ENCODE assay signal across 11 cellular contexts in genomic region chr1:181430015-181430657, GRCh38.
A peak's percentile ranks its signal among the peaks of the same experiment; 100 is the strongest.
DNase-seq lines count a peak whose midpoint lies in the region; ATAC-seq lines count a peak whose summit lies in the region.
"Had no signal": no experiment of that assay in that cellular context is flagged by ENCODE, and none has a peak within 500 bp of the region (broad histone marks: within the 10 kb centered on the region; RNA-seq: fewer than 3 reads in every experiment).

No MANE protein-coding gene starts in this region.

- peaks cover 0 to 9% of the 10 kb centered on the region in 2 donors for H3K36me3 Mint-ChIP-seq in stimulated activated naive B cell treated with anti-CD40 and anti-IgM and Interleukin-4, amounts not matched to agents 10 μg/mL and 1 μg/mL and 100 μg/mL, for 72 hours
- H3K36me3 Mint-ChIP-seq: activated naive CD4-positive, alpha-beta T cell treated with anti-CD3 and anti-CD28 coated beads, Interleukin-2, amount 50 U/mL, for 72 hours had no signal

- ATAC-seq in GM19452 (IDR thresholded peaks at IDR 0.05; ENCODE audit: unreplicated experiment) (peak; percentile 72), HG03039 (IDR thresholded peaks at IDR 0.05; ENCODE audit: unreplicated experiment) (peak; percentile 51)
- no peak for ATAC-seq in stimulated activated naive B cell treated with anti-CD40 and anti-IgM and Interleukin-4, amounts not matched to agents 10 μg/mL and 1 μg/mL and 100 μg/mL, for 72 hours (replicated peaks)

- H3K9ac ChIP-seq in BLaER1, result no peak overlapping the region

- H3K4me1 ChIP-seq in BLaER1, result peaks cover 27% of the 10 kb centered on the region
- H3K4me1 ChIP-seq: right atrium auricular region had no signal

- DNase-seq in stimulated activated naive B cell treated with anti-CD40 and anti-IgM and Interleukin-4, amounts not matched to agents 10 μg/mL and 1 μg/mL and 100 μg/mL, for 72 hours, result no peak
- no peak for DNase-seq in NCI-H82 treated with DMSO at 0.1 percent for 48 hours (lab: John Stamatoyannopoulos, UW; ENCODE audit: unreplicated experiment)
- DNase-seq in stimulated activated CD4-positive, alpha-beta T cell treated with anti-CD3 and anti-CD28 coated beads, Interleukin-4, amount 100 ng/mL, for 24 hours, result no peak
- DNase-seq in UCSD-AML1 (lab: John Stamatoyannopoulos, UW; ENCODE audit: unreplicated experiment), result no peak
- DNase-seq: NCI-H1092 treated with DMSO at 0.1 percent for 48 hours had no signal

- H3K27ac ChIP-seq in BLaER1 (no peak overlapping the region; the same call in 1 of the 2 replicates), cingulate gyrus (ENCODE audit: low read depth, low read length) (peak overlapping the region; percentile 91)
- H3K27ac ChIP-seq: right atrium auricular region had no signal

- H3K4me3 ChIP-seq in BLaER1, result no peak overlapping the region
- H3K4me3 ChIP-seq: right atrium auricular region had no signal

- peaks cover 0 to 5% of the 10 kb centered on the region in 2 donors for H3K4me1 Mint-ChIP-seq in stimulated activated naive B cell treated with anti-CD40 and anti-IgM and Interleukin-4, amounts not matched to agents 10 μg/mL and 1 μg/mL and 100 μg/mL, for 72 hours

- H3K4me2 ChIP-seq in BLaER1, result peak overlapping the region; percentile 3; the same call in 1 of the 2 replicates

- peaks cover 2 to 13% of the 10 kb centered on the region in 2 donors for H3K9me3 Mint-ChIP-seq in stimulated activated naive B cell treated with anti-CD40 and anti-IgM and Interleukin-4, amounts not matched to agents 10 μg/mL and 1 μg/mL and 100 μg/mL, for 72 hours
- H3K9me3 Mint-ChIP-seq: activated naive CD4-positive, alpha-beta T cell treated with anti-CD3 and anti-CD28 coated beads, Interleukin-2, amount 50 U/mL, for 72 hours had no signal

- no peaks in the 10 kb centered on the region for H3K36me3 ChIP-seq in BLaER1
- H3K36me3 ChIP-seq: right atrium auricular region had no signal

- peaks cover 44 to 59% of the 10 kb centered on the region in 2 donors for H3K27me3 Mint-ChIP-seq in stimulated activated naive B cell treated with anti-CD40 and anti-IgM and Interleukin-4, amounts not matched to agents 10 μg/mL and 1 μg/mL and 100 μg/mL, for 72 hours

- H3K4me3 Mint-ChIP-seq in stimulated activated naive B cell treated with anti-CD40 and anti-IgM and Interleukin-4, amounts not matched to agents 10 μg/mL and 1 μg/mL and 100 μg/mL, for 72 hours, result no peak overlapping the region

- no peak overlapping the region for H3K27ac Mint-ChIP-seq in stimulated activated naive B cell treated with anti-CD40 and anti-IgM and Interleukin-4, amounts not matched to agents 10 μg/mL and 1 μg/mL and 100 μg/mL, for 72 hours

- H4K20me1 ChIP-seq in BLaER1, result no peaks in the 10 kb centered on the region

- H3K27me3 ChIP-seq in BLaER1, result no peaks in the 10 kb centered on the region
- H3K27me3 ChIP-seq: right atrium auricular region had no signal

- no peaks in the 10 kb centered on the region for H3K9me3 ChIP-seq in BLaER1
- H3K9me3 ChIP-seq: right atrium auricular region had no signal

Comparison
In these comparisons a context has a peak if more than half of its experiments do, and no peak if none do; other contexts are left out.
1. ATAC-seq: peak in GM19452 (single experiment) and HG03039 (single experiment); none in stimulated activated naive B cell treated with anti-CD40 and anti-IgM and Interleukin-4, amounts not matched to agents 10 μg/mL and 1 μg/mL and 100 μg/mL, for 72 hours (0 of 2).